ENCODE assay signal across 2 cellular contexts in genomic region chr10:89092439-89092838, GRCh38.
TF ChIP-seq lines count a peak whose summit lies in the region.

No MANE protein-coding gene starts in this region.

TF ChIP-seq in H1, 55 proteins besides CTCF, POLR2A, EP300 and RAD21:
- TF ChIP-seq HDAC2 (IDR thresholded peaks at IDR 0.05; ENCODE audit: borderline replicate concordance in 1 of 2, low read depth in 2 of 2, low read length in 2 of 2) (no peak), EGR1 (IDR thresholded peaks at IDR 0.05; ENCODE audit: borderline replicate concordance, low read depth, low read length) (no peak), EZH2 (IDR thresholded peaks at IDR 0.05; ENCODE audit: low read depth, low read length, severe bottlenecking) (no peak), BACH1 (IDR thresholded peaks at IDR 0.05; ENCODE audit: low read length) (no peak), SAP30 (IDR thresholded peaks at IDR 0.05; ENCODE audit: insufficient read depth, insufficient replicate concordance, low read length) (no peak), RXRA (IDR thresholded peaks at IDR 0.05; ENCODE audit: insufficient read depth, low read depth, low read length) (no peak), RFX5 (IDR thresholded peaks at IDR 0.05; ENCODE audit: borderline replicate concordance, low read depth, low read length) (no peak), JUND (IDR thresholded peaks at IDR 0.05; ENCODE audit: low read length) (no peak), PHF8 (conservative IDR thresholded peaks at IDR 0.05; ENCODE audit: low read depth, low read length) (no peak), KDM5A (IDR thresholded peaks at IDR 0.05; ENCODE audit: low read length) (no peak), MAFK (IDR thresholded peaks at IDR 0.05; ENCODE audit: low read depth, low read length) (no peak), SRF (IDR thresholded peaks at IDR 0.05; ENCODE audit: low read depth, low read length) (no peak), CBX5 (IDR thresholded peaks at IDR 0.05; ENCODE audit: low read depth, low read length) (no peak), NRF1 (IDR thresholded peaks at IDR 0.05; ENCODE audit: low read depth, low read length) (no peak), CHD1 (IDR thresholded peaks at IDR 0.05; ENCODE audit: low read depth, low read length) (no peak), HDAC6 (IDR thresholded peaks at IDR 0.05; ENCODE audit: low read depth, low read length) (no peak), SIX5 (IDR thresholded peaks at IDR 0.05; ENCODE audit: low read depth, low read length) (no peak), CHD2 (IDR thresholded peaks at IDR 0.05; ENCODE audit: low read length) (no peak)

TF ChIP-seq in HepG2, 621 proteins besides CTCF, POLR2A, EP300 and RAD21 (continued from another document):
- TF ChIP-seq ZNF276 (CRISPR knock-in tag; IDR thresholded peaks at IDR 0.05; ENCODE audit: low read depth), result no peak
- no peak for TF ChIP-seq ZNF101 (CRISPR knock-in tag; IDR thresholded peaks at IDR 0.05; ENCODE audit: borderline replicate concordance, low read depth)
- no peak for TF ChIP-seq ZBTB7A (CRISPR knock-in tag; IDR thresholded peaks at IDR 0.05)
- no peak for TF ChIP-seq MYNN (CRISPR knock-in tag; IDR thresholded peaks at IDR 0.05; ENCODE audit: low read depth)
- TF ChIP-seq, protein P1, sequence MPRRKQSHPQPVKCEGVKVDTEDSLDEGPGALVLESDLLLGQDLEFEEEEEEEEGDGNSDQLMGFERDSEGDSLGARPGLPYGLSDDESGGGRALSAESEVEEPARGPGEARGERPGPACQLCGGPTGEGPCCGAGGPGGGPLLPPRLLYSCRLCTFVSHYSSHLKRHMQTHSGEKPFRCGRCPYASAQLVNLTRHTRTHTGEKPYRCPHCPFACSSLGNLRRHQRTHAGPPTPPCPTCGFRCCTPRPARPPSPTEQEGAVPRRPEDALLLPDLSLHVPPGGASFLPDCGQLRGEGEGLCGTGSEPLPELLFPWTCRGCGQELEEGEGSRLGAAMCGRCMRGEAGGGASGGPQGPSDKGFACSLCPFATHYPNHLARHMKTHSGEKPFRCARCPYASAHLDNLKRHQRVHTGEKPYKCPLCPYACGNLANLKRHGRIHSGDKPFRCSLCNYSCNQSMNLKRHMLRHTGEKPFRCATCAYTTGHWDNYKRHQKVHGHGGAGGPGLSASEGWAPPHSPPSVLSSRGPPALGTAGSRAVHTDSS (CRISPR knock-in tag; conservative IDR thresholded peaks at IDR 0.05), result no peak
- no peak for TF ChIP-seq RERE (CRISPR knock-in tag; IDR thresholded peaks at IDR 0.05; ENCODE audit: low read depth)
- TF ChIP-seq ZBTB42 (CRISPR knock-in tag; IDR thresholded peaks at IDR 0.05), result no peak
- TF ChIP-seq ZNF232 (CRISPR knock-in tag; IDR thresholded peaks at IDR 0.05; ENCODE audit: borderline replicate concordance), result no peak
- no peak for TF ChIP-seq HNF4A (CRISPR knock-in tag; IDR thresholded peaks at IDR 0.05)
- TF ChIP-seq RARA (CRISPR knock-in tag; IDR thresholded peaks at IDR 0.05), result no peak
- TF ChIP-seq SNAI1 (CRISPR knock-in tag; IDR thresholded peaks at IDR 0.05; ENCODE audit: borderline replicate concordance), result no peak
- TF ChIP-seq ONECUT2 (CRISPR knock-in tag; IDR thresholded peaks at IDR 0.05), result no peak
- TF ChIP-seq HMGA1 (CRISPR knock-in tag; conservative IDR thresholded peaks at IDR 0.05), result no peak
- TF ChIP-seq, protein P2, sequence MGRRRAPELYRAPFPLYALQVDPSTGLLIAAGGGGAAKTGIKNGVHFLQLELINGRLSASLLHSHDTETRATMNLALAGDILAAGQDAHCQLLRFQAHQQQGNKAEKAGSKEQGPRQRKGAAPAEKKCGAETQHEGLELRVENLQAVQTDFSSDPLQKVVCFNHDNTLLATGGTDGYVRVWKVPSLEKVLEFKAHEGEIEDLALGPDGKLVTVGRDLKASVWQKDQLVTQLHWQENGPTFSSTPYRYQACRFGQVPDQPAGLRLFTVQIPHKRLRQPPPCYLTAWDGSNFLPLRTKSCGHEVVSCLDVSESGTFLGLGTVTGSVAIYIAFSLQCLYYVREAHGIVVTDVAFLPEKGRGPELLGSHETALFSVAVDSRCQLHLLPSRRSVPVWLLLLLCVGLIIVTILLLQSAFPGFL (CRISPR knock-in tag; IDR thresholded peaks at IDR 0.05), result no peak
- no peak for TF ChIP-seq ZFP62 (CRISPR knock-in tag; IDR thresholded peaks at IDR 0.05)
- no peak for TF ChIP-seq MLLT10 (CRISPR knock-in tag; IDR thresholded peaks at IDR 0.05)
- TF ChIP-seq ZNF274 (CRISPR knock-in tag; IDR thresholded peaks at IDR 0.05), result no peak
